ENCODE assay signal across 1 cellular context in the genomic region with DNA sequence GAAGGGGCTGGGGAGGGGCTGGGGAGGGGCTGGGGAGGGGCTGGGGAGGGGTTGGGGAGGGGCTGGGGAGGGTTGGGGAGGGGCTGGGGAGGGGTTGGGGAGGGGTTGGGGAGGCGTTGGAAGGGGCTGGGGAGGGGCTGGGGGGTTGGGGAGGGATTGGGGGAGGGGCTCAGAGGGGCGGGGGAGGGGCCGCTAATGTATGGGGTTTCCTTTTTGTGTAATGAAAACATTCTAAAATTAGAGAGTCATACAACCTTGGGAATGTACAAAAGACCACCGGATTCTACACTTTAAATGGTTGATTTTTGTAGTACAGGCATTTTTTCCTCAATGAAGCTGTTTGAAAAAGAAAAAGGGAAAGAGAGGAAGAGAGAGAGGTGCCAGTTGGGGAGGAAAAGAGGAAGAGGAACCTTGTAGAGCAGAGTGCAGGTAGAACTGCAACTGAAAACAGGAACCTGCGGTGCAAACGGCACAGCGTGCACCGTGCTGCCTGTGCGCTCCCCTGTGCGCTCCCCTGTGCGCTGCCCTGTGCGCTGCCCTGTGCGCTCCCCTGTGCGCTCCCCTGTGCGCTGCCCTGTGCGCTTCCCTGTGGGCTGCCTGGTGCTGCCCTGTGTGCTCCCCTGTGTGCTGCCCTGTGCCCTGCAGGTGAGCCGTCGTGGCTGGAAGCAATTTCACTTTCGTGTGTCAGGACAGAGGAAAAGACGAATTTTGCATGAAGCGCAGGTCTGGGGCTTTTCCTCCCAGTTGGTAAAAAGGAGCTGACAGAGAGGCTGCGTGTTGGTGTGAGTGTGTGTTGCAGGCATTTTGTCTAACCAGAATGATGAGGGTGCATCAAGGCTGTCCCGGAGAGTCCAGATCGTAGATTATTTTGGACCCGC.
TF ChIP-seq lines count a peak whose summit lies in the region.

No MANE protein-coding gene starts in this region.

TF ChIP-seq in H1, 55 proteins besides CTCF, POLR2A, EP300 and RAD21:
- TF ChIP-seq RXRA (IDR thresholded peaks at IDR 0.05; ENCODE audit: insufficient read depth, low read depth, low read length) (no peak), PHF8 (conservative IDR thresholded peaks at IDR 0.05; ENCODE audit: low read depth, low read length) (no peak), CTBP2 (IDR thresholded peaks at IDR 0.05; ENCODE audit: borderline replicate concordance, insufficient read depth, insufficient read length, low read length) (peak; percentile 55)
- TF ChIP-seq, protein P1, sequence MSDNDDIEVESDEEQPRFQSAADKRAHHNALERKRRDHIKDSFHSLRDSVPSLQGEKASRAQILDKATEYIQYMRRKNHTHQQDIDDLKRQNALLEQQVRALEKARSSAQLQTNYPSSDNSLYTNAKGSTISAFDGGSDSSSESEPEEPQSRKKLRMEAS (IDR thresholded peaks at IDR 0.05) = peak; percentile 27; the same call in 1 of the 2 replicates
